Comparison of ENCODE assay signal across 1 cellular context in genomic region chr20:41002842-41003142, GRCh38.
TF ChIP-seq lines count a peak whose summit lies in the region.

No MANE protein-coding gene starts in this region.

TF ChIP-seq in HepG2, 621 proteins besides CTCF, POLR2A, EP300 and RAD21 (continued from another document):
- TF ChIP-seq ZNF142 (CRISPR knock-in tag; IDR thresholded peaks at IDR 0.05), result 0 out of 2 replicates have a peak, but pooled peaks have one; percentile 14
- 0 out of 2 replicates have a peak, but pooled peaks have one; percentile 46 for TF ChIP-seq ZNF256 (CRISPR knock-in tag; conservative IDR thresholded peaks at IDR 0.05)
- TF ChIP-seq ZSCAN21 (CRISPR knock-in tag; IDR thresholded peaks at IDR 0.05; ENCODE audit: borderline replicate concordance), result no peak
- no peak for TF ChIP-seq ZNF34 (CRISPR knock-in tag; IDR thresholded peaks at IDR 0.05; ENCODE audit: borderline replicate concordance)
- TF ChIP-seq ZNF768 (CRISPR knock-in tag; IDR thresholded peaks at IDR 0.05), result no peak
- 0 out of 2 replicates have a peak, but pooled peaks have one; percentile 26 for TF ChIP-seq ZBTB4 (CRISPR knock-in tag; IDR thresholded peaks at IDR 0.05; ENCODE audit: borderline replicate concordance)
- no peak for TF ChIP-seq GATAD2A (CRISPR knock-in tag; IDR thresholded peaks at IDR 0.05)
- no peak for TF ChIP-seq REST (IDR thresholded peaks at IDR 0.05; ENCODE audit: borderline replicate concordance in 1 of 2, low read depth in 1 of 2, low read length in 2 of 2)
